Comparison of ENCODE assay signal across 38 cellular contexts in genomic region chr10:1869861-1870260, GRCh38.
"Had no signal": no experiment of that assay in that cellular context is flagged by ENCODE, and none has a peak within 500 bp of the region (broad histone marks: within the 10 kb centered on the region; RNA-seq: fewer than 3 reads in every experiment).

No MANE protein-coding gene starts in this region.

- H3K27ac Mint-ChIP-seq: activated CD4-positive, alpha-beta memory T cell treated with anti-CD3 and anti-CD28 coated beads, Interleukin-2, amount 10 ng/mL, durations not matched to agents 7 days and 5 days; activated CD4-positive, alpha-beta T cell treated with anti-CD3 and anti-CD28 coated beads for 36 hours; activated CD8-positive, alpha-beta memory T cell treated with anti-CD3 and anti-CD28 coated beads, Interleukin-2, amount 10 ng/mL, durations not matched to agents 7 days and 5 days; activated CD8-positive, alpha-beta T cell treated with anti-CD3 and anti-CD28 coated beads, Interleukin-2, amount 10 ng/mL, durations not matched to agents 7 days and 5 days; activated naive CD4-positive, alpha-beta T cell treated with anti-CD3 and anti-CD28 coated beads, Interleukin-2, amount 10 ng/mL, durations not matched to agents 7 days and 5 days; activated naive CD4-positive, alpha-beta T cell treated with anti-CD3 and anti-CD28 coated beads, Interleukin-2, amount 50 U/mL, for 24 hours; activated naive CD8-positive, alpha-beta T cell; activated naive CD8-positive, alpha-beta T cell treated with anti-CD3 and anti-CD28 coated beads, Interleukin-2, amount 10 ng/mL, durations not matched to agents 7 days and 5 days; activated naive CD8-positive, alpha-beta T cell treated with anti-CD3 and anti-CD28 coated beads, Interleukin-2, amount 50 U/mL, for 24 hours; activated T-cell treated with anti-CD3 and anti-CD28 coated beads, Interleukin-2, amount 50 U/mL, for 24 hours; activated T-helper 2 cell treated with anti-CD3 and anti-CD28 coated beads, Interferon-gamma antibody, Interleukin-2, Interleukin-4, amounts not matched to agents 10 μg/mL and 5 μg/mL and 100 μg/mL, durations not matched to agents 14 hours and 24 hours and 36 hours; brain; T-helper 1 cell treated with Interleukin-12 subunit alpha and Interleukin-12 subunit beta and Interleukin-4 antibody, amounts not matched to agents 30 μg/mL and 1 μg/mL, for 36 hours; T-helper 2 cell treated with Interferon-gamma antibody and Interleukin-4, amounts not matched to agents 5 μg/mL and 100 μg/mL, for 36 hours; WTC11 had no signal

- H3K36me3 Mint-ChIP-seq: activated CD8-positive, alpha-beta memory T cell treated with anti-CD3 and anti-CD28 coated beads, Interleukin-2, amount 10 ng/mL, durations not matched to agents 7 days and 5 days; activated naive CD4-positive, alpha-beta T cell treated with anti-CD3 and anti-CD28 coated beads, Interleukin-2, amount 10 ng/mL, durations not matched to agents 7 days and 5 days; activated naive CD4-positive, alpha-beta T cell treated with anti-CD3 and anti-CD28 coated beads, Interleukin-2, amount 50 U/mL, for 24 hours; activated naive CD8-positive, alpha-beta T cell; activated naive CD8-positive, alpha-beta T cell treated with anti-CD3 and anti-CD28 coated beads, Interleukin-2, amount 10 ng/mL, durations not matched to agents 7 days and 5 days; brain; WTC11 had no signal

- H3K4me3 ChIP-seq: ascending aorta, cardiac muscle cell had no signal

- H3K27me3 ChIP-seq: ascending aorta, cardiac muscle cell had no signal

- ATAC-seq: activated CD4-positive, alpha-beta T cell treated with anti-CD3 and anti-CD28 coated beads for 36 hours; activated CD4-positive, CD25-positive, alpha-beta regulatory T cell treated with anti-CD3 and anti-CD28 coated beads, Interleukin-2, amount 50 U/mL, for 24 hours; activated CD8-positive, alpha-beta memory T cell treated with anti-CD3 and anti-CD28 coated beads, Interleukin-2, amount 10 ng/mL, durations not matched to agents 7 days and 5 days; activated CD8-positive, alpha-beta T cell treated with anti-CD3 and anti-CD28 coated beads, Interleukin-2, amount 10 ng/mL, durations not matched to agents 7 days and 5 days; activated naive CD8-positive, alpha-beta T cell treated with anti-CD3 and anti-CD28 coated beads, Interleukin-2, amount 50 U/mL, for 24 hours; WTC11 had no signal

- H3K36me3 ChIP-seq: ascending aorta, cardiac muscle cell, WERI-Rb-1 had no signal

- H3K27ac ChIP-seq: ascending aorta, cardiac muscle cell, WERI-Rb-1 had no signal

- H3K4me1 ChIP-seq: ascending aorta had no signal

- H3K9me3 ChIP-seq: ascending aorta had no signal

- H3K4me3 Mint-ChIP-seq: activated CD4-positive, alpha-beta memory T cell treated with anti-CD3 and anti-CD28 coated beads, Interleukin-2, amount 10 ng/mL, durations not matched to agents 7 days and 5 days; activated CD4-positive, alpha-beta T cell treated with anti-CD3 and anti-CD28 coated beads for 36 hours; activated CD8-positive, alpha-beta memory T cell treated with anti-CD3 and anti-CD28 coated beads, Interleukin-2, amount 10 ng/mL, durations not matched to agents 7 days and 5 days; activated CD8-positive, alpha-beta T cell treated with anti-CD3 and anti-CD28 coated beads, Interleukin-2, amount 10 ng/mL, durations not matched to agents 7 days and 5 days; activated naive CD4-positive, alpha-beta T cell treated with anti-CD3 and anti-CD28 coated beads, Interleukin-2, amount 10 ng/mL, durations not matched to agents 7 days and 5 days; activated naive CD4-positive, alpha-beta T cell treated with anti-CD3 and anti-CD28 coated beads, Interleukin-2, amount 50 U/mL, for 24 hours; activated naive CD8-positive, alpha-beta T cell; activated naive CD8-positive, alpha-beta T cell treated with anti-CD3 and anti-CD28 coated beads, Interleukin-2, amount 10 ng/mL, durations not matched to agents 7 days and 5 days; activated naive CD8-positive, alpha-beta T cell treated with anti-CD3 and anti-CD28 coated beads, Interleukin-2, amount 50 U/mL, for 24 hours; activated T-cell treated with anti-CD3 and anti-CD28 coated beads, Interleukin-2, amount 50 U/mL, for 24 hours; brain; central memory CD8-positive, alpha-beta T cell; T-helper 1 cell treated with Interleukin-12 subunit alpha and Interleukin-12 subunit beta and Interleukin-4 antibody, amounts not matched to agents 30 μg/mL and 1 μg/mL, for 36 hours; T-helper 2 cell treated with Interferon-gamma antibody and Interleukin-4, amounts not matched to agents 5 μg/mL and 100 μg/mL, for 36 hours; WTC11 had no signal

- H3K27me3 Mint-ChIP-seq: activated CD4-positive, alpha-beta memory T cell treated with anti-CD3 and anti-CD28 coated beads, Interleukin-2, amount 10 ng/mL, durations not matched to agents 7 days and 5 days; activated CD4-positive, alpha-beta T cell treated with anti-CD3 and anti-CD28 coated beads for 36 hours; activated CD8-positive, alpha-beta memory T cell treated with anti-CD3 and anti-CD28 coated beads, Interleukin-2, amount 10 ng/mL, durations not matched to agents 7 days and 5 days; activated naive CD4-positive, alpha-beta T cell treated with anti-CD3 and anti-CD28 coated beads, Interleukin-2, amount 10 ng/mL, durations not matched to agents 7 days and 5 days; activated naive CD4-positive, alpha-beta T cell treated with anti-CD3 and anti-CD28 coated beads, Interleukin-2, amount 50 U/mL, for 24 hours; activated naive CD8-positive, alpha-beta T cell; activated naive CD8-positive, alpha-beta T cell treated with anti-CD3 and anti-CD28 coated beads, Interleukin-2, amount 10 ng/mL, durations not matched to agents 7 days and 5 days; activated naive CD8-positive, alpha-beta T cell treated with anti-CD3 and anti-CD28 coated beads, Interleukin-2, amount 50 U/mL, for 24 hours had no signal

- H3K9me3 Mint-ChIP-seq: activated CD4-positive, alpha-beta memory T cell treated with anti-CD3 and anti-CD28 coated beads, Interleukin-2, amount 10 ng/mL, durations not matched to agents 7 days and 5 days; activated naive CD4-positive, alpha-beta T cell treated with anti-CD3 and anti-CD28 coated beads, Interleukin-2, amount 10 ng/mL, durations not matched to agents 7 days and 5 days; activated naive CD4-positive, alpha-beta T cell treated with anti-CD3 and anti-CD28 coated beads, Interleukin-2, amount 50 U/mL, for 24 hours; activated naive CD8-positive, alpha-beta T cell treated with anti-CD3 and anti-CD28 coated beads, Interleukin-2, amount 10 ng/mL, durations not matched to agents 7 days and 5 days; activated T-cell treated with anti-CD3 and anti-CD28 coated beads, Interleukin-2, amount 50 U/mL, for 24 hours; central memory CD8-positive, alpha-beta T cell; T-helper 1 cell treated with Interleukin-12 subunit alpha and Interleukin-12 subunit beta and Interleukin-4 antibody, amounts not matched to agents 30 μg/mL and 1 μg/mL, for 36 hours had no signal

- DNase-seq: activated CD4-positive, alpha-beta memory T cell treated with anti-CD3 and anti-CD28 coated beads, Interleukin-2, amount 10 ng/mL, durations not matched to agents 7 days and 5 days; activated CD4-positive, alpha-beta T cell treated with anti-CD3 and anti-CD28 coated beads for 1 hour; activated CD4-positive, alpha-beta T cell treated with anti-CD3 and anti-CD28 coated beads for 36 hours; activated CD4-positive, alpha-beta T cell treated with anti-CD3 and anti-CD28 coated beads for 48 hours; activated CD4-positive, alpha-beta T cell treated with anti-CD3 and anti-CD28 coated beads, Interleukin-2, amount 50 U/mL, for 48 hours; activated CD4-positive, CD25-positive, alpha-beta regulatory T cell; activated CD8-positive, alpha-beta memory T cell treated with anti-CD3 and anti-CD28 coated beads for 24 hours; activated CD8-positive, alpha-beta memory T cell treated with anti-CD3 and anti-CD28 coated beads, Interleukin-2, amount 10 ng/mL, durations not matched to agents 7 days and 5 days; activated CD8-positive, alpha-beta memory T cell treated with anti-CD3 and anti-CD28 coated beads, Interleukin-2, amount 50 U/mL, for 48 hours; activated CD8-positive, alpha-beta T cell treated with anti-CD3 and anti-CD28 coated beads, Interleukin-2, amount 10 ng/mL, durations not matched to agents 7 days and 5 days; activated effector memory CD4-positive, alpha-beta T cell treated with Interleukin-2 at 50 U/mL for 16 hours; activated gamma-delta T cell; activated naive CD4-positive, alpha-beta T cell treated with anti-CD3 and anti-CD28 coated beads, Interleukin-2, amount 10 ng/mL, durations not matched to agents 7 days and 5 days; activated naive CD4-positive, alpha-beta T cell treated with Interleukin-2 at 50 U/mL for 16 hours; activated naive CD8-positive, alpha-beta T cell treated with anti-CD3 and anti-CD28 coated beads, Interleukin-2, amount 10 ng/mL, durations not matched to agents 7 days and 5 days; activated naive CD8-positive, alpha-beta T cell treated with anti-CD3 and anti-CD28 coated beads, Interleukin-2, amount 50 U/mL, for 24 hours; activated T-cell treated with anti-CD3 and anti-CD28 coated beads, Interleukin-2, amount 50 U/mL, for 24 hours; activated T-cell treated with anti-CD3 and anti-CD28 coated beads, Interleukin-2, amount 50 U/mL, for 48 hours; amygdala; anterior cingulate cortex; caudate nucleus; cerebellar nuclear complex; SW 1271; T-helper 1 cell; T-helper 2 cell; T-helper 9 cell; WERI-Rb-1 had no signal

- H3K4me1 Mint-ChIP-seq: activated CD4-positive, alpha-beta memory T cell treated with anti-CD3 and anti-CD28 coated beads, Interleukin-2, amount 10 ng/mL, durations not matched to agents 7 days and 5 days; activated CD4-positive, alpha-beta T cell treated with anti-CD3 and anti-CD28 coated beads for 36 hours; activated CD8-positive, alpha-beta memory T cell treated with anti-CD3 and anti-CD28 coated beads, Interleukin-2, amount 10 ng/mL, durations not matched to agents 7 days and 5 days; activated naive CD4-positive, alpha-beta T cell treated with anti-CD3 and anti-CD28 coated beads, Interleukin-2, amount 10 ng/mL, durations not matched to agents 7 days and 5 days; activated naive CD4-positive, alpha-beta T cell treated with anti-CD3 and anti-CD28 coated beads, Interleukin-2, amount 50 U/mL, for 24 hours; activated naive CD8-positive, alpha-beta T cell treated with anti-CD3 and anti-CD28 coated beads, Interleukin-2, amount 10 ng/mL, durations not matched to agents 7 days and 5 days; activated naive CD8-positive, alpha-beta T cell treated with anti-CD3 and anti-CD28 coated beads, Interleukin-2, amount 50 U/mL, for 24 hours; brain; central memory CD8-positive, alpha-beta T cell; WTC11 had no signal
